ENCODE assay signal across 1 cellular context in genomic region chr5:29942089-29942488, GRCh38.
TF ChIP-seq lines count a peak whose summit lies in the region.

No MANE protein-coding gene starts in this region.

TF ChIP-seq in GM23338, 12 proteins besides CTCF, POLR2A, EP300 and RAD21 (continued from another document):
- TF ChIP-seq REST (IDR thresholded peaks at IDR 0.05; ENCODE audit: unreplicated experiment) (no peak), EZH2phosphoT487 (IDR thresholded peaks at IDR 0.05; ENCODE audit: unreplicated experiment) (no peak), NANOG (IDR thresholded peaks at IDR 0.05; ENCODE audit: borderline replicate concordance) (no peak), ZNF331 (CRISPR knock-in tag; IDR thresholded peaks at IDR 0.05; ENCODE audit: low read depth) (no peak)
